ENCODE assay signal across 8 cellular contexts in genomic region chr1:201023517-201023902, GRCh38. TPM values are rescaled to one million over a fixed set of nuclear protein-coding genes. Genes with fewer than 3 reads are reported as not detected.
DNase-seq lines count a peak whose midpoint lies in the region; ATAC-seq and TF ChIP-seq lines count a peak whose summit lies in the region.

TSS of gene KIF21B (minus strand) at chr1:201023714. CDS start at chr1:201023383, 331 bp downstream.

- no peak for DNase-seq in AG04450 (ENCODE audit: low read depth, low spot score)
- peak; percentile 75 for DNase-seq in NCI-H345 treated with DMSO at 0.1 percent for 48 hours (lab: John Stamatoyannopoulos, UW; ENCODE audit: unreplicated experiment)
- DNase-seq in activated CD4-positive, alpha-beta T cell treated with anti-CD3 and anti-CD28 coated beads, Interleukin-2, amount 50 U/mL, for 1 hour: peak; percentile 90
- peak; percentile 72 for DNase-seq in dermis blood vessel endothelial cell
- peak; percentile 61 to 80 for DNase-seq in lung microvascular endothelial cell (ENCODE audit: low read depth in 2 of 2)
- peak; percentile 66 for DNase-seq in stimulated activated CD8-positive, alpha-beta memory T cell treated with anti-CD3 and anti-CD28 coated beads, Interleukin-12 subunit alpha, Interleukin-12 subunit beta, amount 100 ng/mL, for 24 hours (ENCODE audit: extremely low read depth)

- no peak for TF ChIP-seq CTCF in AG04450 (IDR thresholded peaks at IDR 0.05; ENCODE audit: low read depth, low read length)

- CTCF ChIA-PET in AG04450 (lab: Charles Lee): no interaction called here

- peaks cover 6% of the 10 kb centered on the region for H3K27me3 ChIP-seq in AG04450 (ENCODE audit: control insufficient read depth, insufficient read depth, low read length)

- ATAC-seq in GM18873 (IDR thresholded peaks at IDR 0.05; ENCODE audit: low FRiP score, unreplicated experiment) (peak; percentile 36), HG03135 (IDR thresholded peaks at IDR 0.05; ENCODE audit: unreplicated experiment) (peak; percentile 64)

- H3K27ac ChIP-seq in AG04450 (ENCODE audit: low read depth, low read length): no peak within 1 kb of the TSS

- POLR2A ChIA-PET in AG04450 (lab: Yijun Ruan, JAX): no interaction called here

- peak within 1 kb of the TSS; percentile 61 for H3K4me3 ChIP-seq in AG04450 (ENCODE audit: low read depth, low read length)

- no peaks in the 10 kb centered on the region for H3K9me3 ChIP-seq in AG04450 (ENCODE audit: control insufficient read depth, insufficient read depth, low read length)

RNA-seq across cellular contexts. Expression of gene KIF21B, which starts in this region (rescaled TPM):
- 0.22 and 0.24 TPM in 2 replicates for polyA plus RNA-seq in AG04450 (2011; rRNA removed)
- polyA minus RNA-seq in AG04450 (2011; rRNA and poly(A)+ RNA removed): 0.64 and 0.74 TPM in 2 replicates
- total RNA-seq in dermis blood vessel endothelial cell (2.2 and 4.4 TPM in 2 replicates), lung microvascular endothelial cell (2.0 TPM in 2 replicates)
